ENCODE assay signal across 10 cellular contexts in the genomic region with DNA sequence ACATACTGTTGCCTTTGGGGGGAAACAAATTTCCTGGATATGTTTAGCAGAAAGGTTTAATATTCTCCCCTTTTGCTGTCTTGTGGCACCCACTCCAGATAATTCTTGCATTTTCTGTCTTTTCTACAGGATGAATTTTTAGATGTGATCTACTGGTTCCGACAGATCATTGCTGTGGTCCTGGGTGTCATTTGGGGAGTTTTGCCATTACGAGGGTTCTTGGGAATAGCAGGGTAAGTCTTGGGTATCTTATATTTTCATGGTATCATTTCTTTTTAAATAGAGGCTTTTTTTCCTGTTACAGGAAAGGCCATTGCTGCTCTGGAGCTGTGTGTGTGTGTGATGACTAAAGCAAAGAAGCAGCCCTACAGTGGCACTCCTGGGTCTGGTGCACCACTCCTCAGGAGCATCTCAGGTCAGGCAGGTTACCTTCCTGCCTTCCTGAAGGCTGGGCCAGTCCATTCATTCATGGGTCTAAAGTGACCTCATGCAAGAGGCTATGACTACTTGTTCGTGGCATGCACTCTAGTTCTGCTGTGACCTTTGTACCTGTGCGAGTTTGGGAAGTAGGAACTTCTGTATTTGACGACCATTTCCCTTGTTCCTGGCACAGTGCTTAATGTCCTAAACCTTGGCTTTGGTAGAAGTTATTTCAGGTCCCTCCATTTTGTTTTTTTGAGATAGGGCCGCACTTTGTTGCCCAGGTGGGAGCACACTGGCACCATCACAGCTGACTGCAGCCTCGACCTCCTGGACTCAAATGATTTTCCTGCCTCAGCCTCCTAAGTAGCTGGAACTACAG. TPM values are rescaled to one million over a fixed set of nuclear protein-coding genes. Genes with fewer than 3 reads are reported as not detected.
DNase-seq lines count a peak whose midpoint lies in the region; ATAC-seq and TF ChIP-seq lines count a peak whose summit lies in the region.
"Had no signal": no experiment of that assay in that cellular context is flagged by ENCODE, and none has a peak within 500 bp of the region (broad histone marks: within the 10 kb centered on the region; RNA-seq: fewer than 3 reads in every experiment).

No MANE protein-coding gene starts in this region.

- H2AFZ ChIP-seq in hepatocyte: no peak overlapping the region

- H3K27ac ChIP-seq in SK-N-MC: no peak overlapping the region
- H3K27ac ChIP-seq in hepatocyte: peak overlapping the region; percentile 90
- H3K27ac ChIP-seq in tibial artery: no peak overlapping the region

- H3K4me1 Mint-ChIP-seq in activated CD8-positive, alpha-beta memory T cell treated with anti-CD3 and anti-CD28 coated beads, Interleukin-2, amount 10 ng/mL, durations not matched to agents 7 days and 5 days: peaks cover 31% of the 10 kb centered on the region
- H3K4me1 Mint-ChIP-seq in stimulated activated naive CD8-positive, alpha-beta T cell treated with anti-CD3 and anti-CD28 coated beads, Interleukin-15, amount 100 ng/mL, for 72 hours: peaks cover 34% of the 10 kb centered on the region

- no peaks in the 10 kb centered on the region for H3K9me3 Mint-ChIP-seq in activated CD8-positive, alpha-beta memory T cell treated with anti-CD3 and anti-CD28 coated beads, Interleukin-2, amount 10 ng/mL, durations not matched to agents 7 days and 5 days (ENCODE audit: low read depth)
- no peaks in the 10 kb centered on the region for H3K9me3 Mint-ChIP-seq in stimulated activated naive CD8-positive, alpha-beta T cell treated with anti-CD3 and anti-CD28 coated beads, Interleukin-15, amount 100 ng/mL, for 72 hours

- 79% methylated on average over 7 of the region's 7 CpGs for WGBS in hepatocyte (ENCODE audit: low lambda C conversion rate, missing lambda C conversion rate)

- H3K4me3 Mint-ChIP-seq in activated CD8-positive, alpha-beta memory T cell treated with anti-CD3 and anti-CD28 coated beads, Interleukin-2, amount 10 ng/mL, durations not matched to agents 7 days and 5 days: peak overlapping the region; percentile 98
- peak overlapping the region; percentile 73 to 93 for H3K4me3 Mint-ChIP-seq in stimulated activated naive CD8-positive, alpha-beta T cell treated with anti-CD3 and anti-CD28 coated beads, Interleukin-15, amount 100 ng/mL, for 72 hours

- peaks cover 53% of the 10 kb centered on the region for H3K36me3 Mint-ChIP-seq in activated CD8-positive, alpha-beta memory T cell treated with anti-CD3 and anti-CD28 coated beads, Interleukin-2, amount 10 ng/mL, durations not matched to agents 7 days and 5 days

- peak overlapping the region; percentile 89 for H3K4me2 ChIP-seq in hepatocyte

- H3K27me3 ChIP-seq in hepatocyte: no peaks in the 10 kb centered on the region
- no peaks in the 10 kb centered on the region for H3K27me3 ChIP-seq in tibial artery

- H3K4me3 ChIP-seq in SK-N-MC: peak overlapping the region; percentile 99; the same call in 1 of the 2 replicates
- H3K4me3 ChIP-seq in hepatocyte: no peak overlapping the region
- H3K4me3 ChIP-seq in tibial artery: no peak overlapping the region

- H3K9me3 ChIP-seq in SK-N-MC (ENCODE audit: low read depth, low read length) (no peaks in the 10 kb centered on the region), hepatocyte (ENCODE audit: low read depth) (no peaks in the 10 kb centered on the region), tibial artery (no peaks in the 10 kb centered on the region)

- DNase-seq in activated CD8-positive, alpha-beta memory T cell treated with anti-CD3 and anti-CD28 coated beads, Interleukin-2, amount 10 ng/mL, durations not matched to agents 7 days and 5 days: no peak
- no peak for DNase-seq in activated CD8-positive, alpha-beta memory T cell treated with anti-CD3 and anti-CD28 coated beads for 24 hours
- DNase-seq in SK-N-MC (ENCODE audit: low read depth, low spot score) (no peak), hepatocyte (ENCODE audit: low spot score) (peak; percentile 67), NCI-H2081 (lab: John Stamatoyannopoulos, UW) (no peak), tibial artery (no peak)
- DNase-seq in stimulated activated naive CD8-positive, alpha-beta T cell treated with anti-CD3 and anti-CD28 coated beads, Interleukin-15, amount 100 ng/mL, for 72 hours: no peak
- DNase-seq: AML-193, SW 1271 had no signal

- peaks cover 5% of the 10 kb centered on the region for H4K20me1 ChIP-seq in hepatocyte (ENCODE audit: insufficient read depth, poor library complexity, severe bottlenecking)

- H3K79me2 ChIP-seq in hepatocyte: peaks cover 38% of the 10 kb centered on the region

- peaks cover 51% of the 10 kb centered on the region for H3K36me3 ChIP-seq in SK-N-MC (ENCODE audit: insufficient read depth, low read length)
- H3K36me3 ChIP-seq in hepatocyte (replicated peaks; ENCODE audit: insufficient read depth, low read depth): no peaks in the 10 kb centered on the region
- peaks cover 41 to 52% (median 42%) of the 10 kb centered on the region in 3 donors for H3K36me3 ChIP-seq in tibial artery

- CTCF ChIA-PET in activated CD8-positive, alpha-beta memory T cell treated with anti-CD3 and anti-CD28 coated beads, Interleukin-2, amount 10 ng/mL, durations not matched to agents 7 days and 5 days (lab: Charles Lee): interaction anchor here (0.6 to 5.6 kb wide), 6 partner anchors 21 to 147 kb away, joined by 3 to 54 read pairs (median 3); partner anchors contain the start of gene TGIF2

- H3K9me2 ChIP-seq in hepatocyte (replicated peaks; ENCODE audit: insufficient read depth): no peaks in the 10 kb centered on the region

- H3K27ac Mint-ChIP-seq in activated CD8-positive, alpha-beta memory T cell treated with anti-CD3 and anti-CD28 coated beads, Interleukin-2, amount 10 ng/mL, durations not matched to agents 7 days and 5 days: peak overlapping the region; percentile 96
- peak overlapping the region; percentile 14 to 61 for H3K27ac Mint-ChIP-seq in stimulated activated naive CD8-positive, alpha-beta T cell treated with anti-CD3 and anti-CD28 coated beads, Interleukin-15, amount 100 ng/mL, for 72 hours

- H3K9ac ChIP-seq in SK-N-MC (ENCODE audit: insufficient read length): peak overlapping the region; percentile 97

- ATAC-seq in activated CD8-positive, alpha-beta memory T cell treated with anti-CD3 and anti-CD28 coated beads, Interleukin-2, amount 10 ng/mL, durations not matched to agents 7 days and 5 days: no peak
- ATAC-seq in stimulated activated naive CD8-positive, alpha-beta T cell treated with anti-CD3 and anti-CD28 coated beads, Interleukin-15, amount 100 ng/mL, for 72 hours: no peak
- no peak for ATAC-seq in GM21360 (IDR thresholded peaks at IDR 0.05; ENCODE audit: unreplicated experiment)

- H3K27me3 Mint-ChIP-seq in activated CD8-positive, alpha-beta memory T cell treated with anti-CD3 and anti-CD28 coated beads, Interleukin-2, amount 10 ng/mL, durations not matched to agents 7 days and 5 days: no peaks in the 10 kb centered on the region
- no peaks in the 10 kb centered on the region for H3K27me3 Mint-ChIP-seq in stimulated activated naive CD8-positive, alpha-beta T cell treated with anti-CD3 and anti-CD28 coated beads, Interleukin-15, amount 100 ng/mL, for 72 hours

- no peak for TF ChIP-seq CTCF in hepatocyte (IDR thresholded peaks at IDR 0.05; ENCODE audit: poor library complexity)
- no peak for TF ChIP-seq CTCF in tibial artery (IDR thresholded peaks at IDR 0.05)

- intact Hi-C loops in tibial artery (cut with DNase I; ENCODE audit: low total_unique reads): loop anchor here (10.0 kb wide), 1 partner anchor 53 kb away; no protein-coding TSS in a partner anchor

- H3K4me1 ChIP-seq in hepatocyte (ENCODE audit: insufficient read depth) (peaks cover 8% of the 10 kb centered on the region), tibial artery (peaks cover 0 to 24% (median 18%) of the 10 kb centered on the region in 4 donors)

RNA-seq across cellular contexts. Expression of gene RAB5IF, which starts 2.2 kb away (rescaled TPM):
- total RNA-seq in activated CD8-positive, alpha-beta memory T cell treated with anti-CD3 and anti-CD28 coated beads, Interleukin-2, amount 10 ng/mL, durations not matched to agents 7 days and 5 days: 100 to 1,000 TPM in 1 of 2 experiments, 10 to 100 TPM in 1; 81.8 to 115 TPM
- 130 and 134 TPM in 2 replicates for total RNA-seq in hepatocyte
- polyA plus RNA-seq in hepatocyte: 198 and 202 TPM in 2 replicates

RNA-seq across cellular contexts. Expression of gene TGIF2, which starts 34.4 kb away (rescaled TPM):
- 10 to 100 TPM; 32.5 to 40.9 TPM for total RNA-seq in activated CD8-positive, alpha-beta memory T cell treated with anti-CD3 and anti-CD28 coated beads, Interleukin-2, amount 10 ng/mL, durations not matched to agents 7 days and 5 days
- 27.0 and 30.6 TPM in 2 replicates for total RNA-seq in hepatocyte
- polyA plus RNA-seq in hepatocyte: 32.4 and 38.5 TPM in 2 replicates

RNA-seq across cellular contexts. Expression of gene SLA2, which starts 38.2 kb away (rescaled TPM):
- total RNA-seq in activated CD8-positive, alpha-beta memory T cell treated with anti-CD3 and anti-CD28 coated beads, Interleukin-2, amount 10 ng/mL, durations not matched to agents 7 days and 5 days: 100 to 1,000 TPM; 109 to 140 TPM
- total RNA-seq in hepatocyte: not detected in 2 replicates
- polyA plus RNA-seq in hepatocyte: 0.15 TPM in 1 of 2 replicates, not detected in the other

Comparison
In these comparisons a context has a peak if more than half of its experiments do, and no peak if none do; other contexts are left out.
1. RNA of gene SLA2, which starts 38.2 kb away (total RNA-seq): 109 to 140 TPM in activated CD8-positive, alpha-beta memory T cell treated with anti-CD3 and anti-CD28 coated beads, Interleukin-2, amount 10 ng/mL, durations not matched to agents 7 days and 5 days; not detected in hepatocyte; every median in the first group is over 100 times any median in the second.